Comparison of ENCODE assay signal across 26 cellular contexts in genomic region chr7:23185980-23186379, GRCh38.
"Had no signal": no experiment of that assay in that cellular context is flagged by ENCODE, and none has a peak within 500 bp of the region (broad histone marks: within the 10 kb centered on the region; RNA-seq: fewer than 3 reads in every experiment).

No MANE protein-coding gene starts in this region.

- H3K4me3 ChIP-seq: esophagus squamous epithelium, heart right ventricle, left lung, ovary, psoas muscle, sigmoid colon, stomach, thyroid gland, vagina had no signal

- H3K27me3 Mint-ChIP-seq: effector memory CD8-positive, alpha-beta T cell had no signal

- H3K36me3 Mint-ChIP-seq: natural killer cell had no signal

- H3K4me3 Mint-ChIP-seq: effector memory CD8-positive, alpha-beta T cell; natural killer cell; stimulated activated effector memory CD8-positive, alpha-beta T cell treated with anti-CD3 and anti-CD28 coated beads, Interleukin-12 subunit alpha, Interleukin-12 subunit beta, amount 100 ng/mL, for 72 hours had no signal

- H3K9me3 ChIP-seq: esophagus squamous epithelium, heart right ventricle, left lung, ovary, psoas muscle, sigmoid colon, stomach, thyroid gland, vagina had no signal

- H3K27ac ChIP-seq: esophagus squamous epithelium, heart right ventricle, left lung, ovary, psoas muscle, sigmoid colon, stomach, thyroid gland, vagina had no signal

- H3K9me3 Mint-ChIP-seq: effector memory CD8-positive, alpha-beta T cell; natural killer cell; stimulated activated effector memory CD8-positive, alpha-beta T cell treated with anti-CD3 and anti-CD28 coated beads, Interleukin-12 subunit alpha, Interleukin-12 subunit beta, amount 100 ng/mL, for 72 hours had no signal

- H3K27me3 ChIP-seq: esophagus squamous epithelium, heart right ventricle, left lung, ovary, sigmoid colon, stomach, thyroid gland, vagina had no signal

- H3K27ac Mint-ChIP-seq: effector memory CD8-positive, alpha-beta T cell; natural killer cell; stimulated activated effector memory CD8-positive, alpha-beta T cell treated with anti-CD3 and anti-CD28 coated beads, Interleukin-12 subunit alpha, Interleukin-12 subunit beta, amount 100 ng/mL, for 72 hours had no signal

- ATAC-seq: effector memory CD8-positive, alpha-beta T cell; heart right ventricle; left cardiac atrium; left lung; natural killer cell; psoas muscle; right cardiac atrium; stimulated activated effector memory CD8-positive, alpha-beta T cell treated with anti-CD3 and anti-CD28 coated beads, Interleukin-12 subunit alpha, Interleukin-12 subunit beta, amount 100 ng/mL, for 72 hours had no signal

- DNase-seq: effector memory CD8-positive, alpha-beta T cell; erythroblast; esophagus squamous epithelium; foreskin melanocyte; glutamatergic neuron; heart right ventricle; hippocampal formation; left cardiac atrium; left lung; mesendoderm; midbrain; natural killer cell; occipital lobe; ovary; posterior cingulate gyrus; psoas muscle; right cardiac atrium; sigmoid colon; stimulated activated CD4-positive, alpha-beta T cell treated with anti-CD3 and anti-CD28 coated beads, Interleukin-2, amount 100 ng/mL, for 24 hours; stimulated activated CD4-positive, alpha-beta T cell treated with anti-CD3 and anti-CD28 coated beads, Interleukin-4, amount 100 ng/mL, for 24 hours; stimulated activated naive CD4-positive, alpha-beta T cell treated with Interleukin-2 at 50 U/mL for 16 hours; stomach; thyroid gland; trophoblast cell had no signal

- H3K36me3 ChIP-seq: ovary had no signal
